Comparison of ENCODE assay signal across 18 cellular contexts in genomic region chr19:38132781-38133180, GRCh38.
DNase-seq lines count a peak whose midpoint lies in the region; ATAC-seq and TF ChIP-seq lines count a peak whose summit lies in the region.
"Had no signal": no experiment of that assay in that cellular context is flagged by ENCODE, and none has a peak within 500 bp of the region (broad histone marks: within the 10 kb centered on the region; RNA-seq: fewer than 3 reads in every experiment).

No MANE protein-coding gene starts in this region.

- POLR2A ChIA-PET in RWPE1 (lab: Yijun Ruan, JAX; ENCODE audit: low non-redundant PET), result no interaction called here
- POLR2A ChIA-PET in activated CD4-positive, alpha-beta T cell treated with anti-CD3 and anti-CD28 coated beads, Interleukin-2, amount 10 ng/mL, durations not matched to agents 7 days and 5 days (lab: Charles Lee), result no interaction called here
- POLR2A ChIA-PET in naive thymus-derived CD8-positive, alpha-beta T cell (lab: Charles Lee), result no interaction called here
- POLR2A ChIA-PET in activated CD4-positive, alpha-beta T cell treated with anti-CD3 and anti-CD28 coated beads for 36 hours (lab: Charles Lee), result no interaction called here

- intact Hi-C loops in natural killer cell (cut with micrococcal nuclease), result no loop called here
- intact Hi-C loops in activated CD4-positive, alpha-beta T cell treated with anti-CD3 and anti-CD28 coated beads for 36 hours (cut with DNase I, micrococcal nuclease), result no loop called here

- no peak overlapping the region for H3K4me3 Mint-ChIP-seq in natural killer cell treated with Interleukin-12 subunit alpha and Interleukin-12 subunit beta and Interleukin-15 and Interleukin-18, amount 100 ng/mL, for 72 hours
- H3K4me3 Mint-ChIP-seq in natural killer cell (no peak overlapping the region), glutamatergic neuron (ENCODE audit: unreplicated experiment) (no peak overlapping the region), type B pancreatic cell (no peak overlapping the region)
- H3K4me3 Mint-ChIP-seq in activated CD4-positive, alpha-beta T cell treated with anti-CD3 and anti-CD28 coated beads, Interleukin-2, amount 10 ng/mL, durations not matched to agents 7 days and 5 days, result no peak overlapping the region
- H3K4me3 Mint-ChIP-seq in naive thymus-derived CD8-positive, alpha-beta T cell, result no peak overlapping the region
- H3K4me3 Mint-ChIP-seq in activated CD4-positive, alpha-beta T cell treated with anti-CD3 and anti-CD28 coated beads for 36 hours, result no peak overlapping the region
- H3K4me3 Mint-ChIP-seq: B cell; CD8-positive, alpha-beta T cell; HFFc6 had no signal

- CTCF ChIA-PET in RWPE1 (lab: Yijun Ruan, JAX), result interaction anchor here (1.3 to 1.4 kb wide), 2 partner anchors 10 to 26 kb away, joined by 5 to 10 read pairs; no protein-coding TSS in a partner anchor
- CTCF ChIA-PET in activated CD4-positive, alpha-beta T cell treated with anti-CD3 and anti-CD28 coated beads, Interleukin-2, amount 10 ng/mL, durations not matched to agents 7 days and 5 days (lab: Charles Lee), result interaction anchor here (0.7 to 2.8 kb wide), 2 partner anchors 10 to 965 kb away, joined by 3 to 7 read pairs; no protein-coding TSS in a partner anchor
- CTCF ChIA-PET in activated CD4-positive, alpha-beta T cell treated with anti-CD3 and anti-CD28 coated beads for 36 hours (lab: Charles Lee), result interaction anchor here (0.8 to 1.2 kb wide), 2 partner anchors 10 to 297 kb away, joined by 3 read pairs; no protein-coding TSS in a partner anchor

- no peaks in the 10 kb centered on the region for H3K9me3 Mint-ChIP-seq in natural killer cell treated with Interleukin-12 subunit alpha and Interleukin-12 subunit beta and Interleukin-15 and Interleukin-18, amount 100 ng/mL, for 72 hours
- H3K9me3 Mint-ChIP-seq in natural killer cell, result no peaks in the 10 kb centered on the region
- H3K9me3 Mint-ChIP-seq in glutamatergic neuron (ENCODE audit: unreplicated experiment), result no peaks in the 10 kb centered on the region
- H3K9me3 Mint-ChIP-seq in type B pancreatic cell, result no peaks in the 10 kb centered on the region
- no peaks in the 10 kb centered on the region for H3K9me3 Mint-ChIP-seq in activated CD4-positive, alpha-beta T cell treated with anti-CD3 and anti-CD28 coated beads, Interleukin-2, amount 10 ng/mL, durations not matched to agents 7 days and 5 days
- no peaks in the 10 kb centered on the region for H3K9me3 Mint-ChIP-seq in naive thymus-derived CD8-positive, alpha-beta T cell
- no peaks in the 10 kb centered on the region for H3K9me3 Mint-ChIP-seq in activated CD4-positive, alpha-beta T cell treated with anti-CD3 and anti-CD28 coated beads for 36 hours (ENCODE audit: low read depth)
- H3K9me3 Mint-ChIP-seq: CD8-positive, alpha-beta T cell; HFFc6 had no signal

- DNase-seq in natural killer cell treated with Interleukin-12 subunit alpha and Interleukin-12 subunit beta and Interleukin-15 and Interleukin-18, amount 100 ng/mL, for 72 hours (ENCODE audit: low spot score), result peak; percentile 59
- DNase-seq in natural killer cell, result no peak
- no peak for DNase-seq in RWPE1 (ENCODE audit: low spot score)
- no peak for DNase-seq in glutamatergic neuron
- DNase-seq in type B pancreatic cell (ENCODE audit: extremely low spot score, unreplicated experiment), result no peak
- no peak for DNase-seq in activated CD4-positive, alpha-beta T cell treated with anti-CD3 and anti-CD28 coated beads, Interleukin-2, amount 10 ng/mL, durations not matched to agents 7 days and 5 days
- no peak for DNase-seq in naive thymus-derived CD8-positive, alpha-beta T cell
- DNase-seq in activated CD4-positive, alpha-beta T cell treated with anti-CD3 and anti-CD28 coated beads for 36 hours, result no peak
- DNase-seq: Calu3; CD8-positive, alpha-beta T cell; DMS79 treated with DMSO at 0.1 percent for 48 hours; GF-D8; HCEC 1CT; HFFc6; IMR-90 had no signal

- no peaks in the 10 kb centered on the region for H3K27me3 Mint-ChIP-seq in natural killer cell treated with Interleukin-12 subunit alpha and Interleukin-12 subunit beta and Interleukin-15 and Interleukin-18, amount 100 ng/mL, for 72 hours
- H3K27me3 Mint-ChIP-seq in natural killer cell (ENCODE audit: low read depth in 2 of 2) (no peaks in the 10 kb centered on the region), glutamatergic neuron (ENCODE audit: unreplicated experiment) (peaks cover 1% of the 10 kb centered on the region), type B pancreatic cell (no peaks in the 10 kb centered on the region)
- no peaks in the 10 kb centered on the region for H3K27me3 Mint-ChIP-seq in activated CD4-positive, alpha-beta T cell treated with anti-CD3 and anti-CD28 coated beads, Interleukin-2, amount 10 ng/mL, durations not matched to agents 7 days and 5 days
- no peaks in the 10 kb centered on the region for H3K27me3 Mint-ChIP-seq in naive thymus-derived CD8-positive, alpha-beta T cell
- H3K27me3 Mint-ChIP-seq in activated CD4-positive, alpha-beta T cell treated with anti-CD3 and anti-CD28 coated beads for 36 hours, result no peaks in the 10 kb centered on the region
- H3K27me3 Mint-ChIP-seq: B cell had no signal

- H3K4me1 Mint-ChIP-seq in natural killer cell treated with Interleukin-12 subunit alpha and Interleukin-12 subunit beta and Interleukin-15 and Interleukin-18, amount 100 ng/mL, for 72 hours (ENCODE audit: low read depth in 2 of 2), result peaks cover 0 to 3% of the 10 kb centered on the region in 2 donors
- no peaks in the 10 kb centered on the region for H3K4me1 Mint-ChIP-seq in natural killer cell
- H3K4me1 Mint-ChIP-seq in glutamatergic neuron (ENCODE audit: low read depth, unreplicated experiment), result peaks cover 3% of the 10 kb centered on the region
- peaks cover 16% of the 10 kb centered on the region for H3K4me1 Mint-ChIP-seq in type B pancreatic cell (ENCODE audit: unreplicated experiment)
- H3K4me1 Mint-ChIP-seq in activated CD4-positive, alpha-beta T cell treated with anti-CD3 and anti-CD28 coated beads, Interleukin-2, amount 10 ng/mL, durations not matched to agents 7 days and 5 days, result peaks cover 3% of the 10 kb centered on the region
- peaks cover 0 to 3% (median 0%) of the 10 kb centered on the region in 4 donors for H3K4me1 Mint-ChIP-seq in naive thymus-derived CD8-positive, alpha-beta T cell
- no peaks in the 10 kb centered on the region for H3K4me1 Mint-ChIP-seq in activated CD4-positive, alpha-beta T cell treated with anti-CD3 and anti-CD28 coated beads for 36 hours
- H3K4me1 Mint-ChIP-seq: B cell had no signal

- peak overlapping the region; percentile 97 for H3K27ac ChIP-seq in RWPE1
- H3K27ac ChIP-seq: BLaER1 treated with 17β-estradiol and CSF1 and Interleukin-3, amounts not matched to agents 10 nM and 100 nM; HL-60 had no signal

- no peak for ATAC-seq in natural killer cell treated with Interleukin-12 subunit alpha and Interleukin-12 subunit beta and Interleukin-15 and Interleukin-18, amount 100 ng/mL, for 72 hours
- ATAC-seq in natural killer cell, result no peak
- ATAC-seq in naive thymus-derived CD8-positive, alpha-beta T cell, result no peak
- no peak for ATAC-seq in activated CD4-positive, alpha-beta T cell treated with anti-CD3 and anti-CD28 coated beads for 36 hours
- ATAC-seq: CD8-positive, alpha-beta T cell had no signal

- no peaks in the 10 kb centered on the region for H3K36me3 Mint-ChIP-seq in natural killer cell treated with Interleukin-12 subunit alpha and Interleukin-12 subunit beta and Interleukin-15 and Interleukin-18, amount 100 ng/mL, for 72 hours
- H3K36me3 Mint-ChIP-seq in natural killer cell, result no peaks in the 10 kb centered on the region
- peaks cover 6% of the 10 kb centered on the region for H3K36me3 Mint-ChIP-seq in glutamatergic neuron (ENCODE audit: unreplicated experiment)
- peaks cover 10% of the 10 kb centered on the region for H3K36me3 Mint-ChIP-seq in type B pancreatic cell
- no peaks in the 10 kb centered on the region for H3K36me3 Mint-ChIP-seq in activated CD4-positive, alpha-beta T cell treated with anti-CD3 and anti-CD28 coated beads, Interleukin-2, amount 10 ng/mL, durations not matched to agents 7 days and 5 days (ENCODE audit: low read depth)
- H3K36me3 Mint-ChIP-seq in naive thymus-derived CD8-positive, alpha-beta T cell, result peaks cover 0 to 21% (median 20%) of the 10 kb centered on the region in 3 donors
- H3K36me3 Mint-ChIP-seq in activated CD4-positive, alpha-beta T cell treated with anti-CD3 and anti-CD28 coated beads for 36 hours (ENCODE audit: low read depth), result peaks cover 2% of the 10 kb centered on the region

- TF ChIP-seq CTCF in natural killer cell (IDR thresholded peaks at IDR 0.05) (no peak), RWPE1 (conservative IDR thresholded peaks at IDR 0.05; ENCODE audit: low read depth) (no peak), glutamatergic neuron (IDR thresholded peaks at IDR 0.05; ENCODE audit: partially characterized antibody, unreplicated experiment) (no peak), type B pancreatic cell (conservative IDR thresholded peaks at IDR 0.05) (no peak)

- no peak overlapping the region for H3K27ac Mint-ChIP-seq in natural killer cell treated with Interleukin-12 subunit alpha and Interleukin-12 subunit beta and Interleukin-15 and Interleukin-18, amount 100 ng/mL, for 72 hours
- no peak overlapping the region for H3K27ac Mint-ChIP-seq in natural killer cell
- peak overlapping the region; percentile 59 for H3K27ac Mint-ChIP-seq in glutamatergic neuron (ENCODE audit: unreplicated experiment)
- H3K27ac Mint-ChIP-seq in type B pancreatic cell, result peak overlapping the region; percentile 7
- H3K27ac Mint-ChIP-seq in activated CD4-positive, alpha-beta T cell treated with anti-CD3 and anti-CD28 coated beads, Interleukin-2, amount 10 ng/mL, durations not matched to agents 7 days and 5 days, result no peak overlapping the region
- no peak overlapping the region for H3K27ac Mint-ChIP-seq in naive thymus-derived CD8-positive, alpha-beta T cell
- H3K27ac Mint-ChIP-seq in activated CD4-positive, alpha-beta T cell treated with anti-CD3 and anti-CD28 coated beads for 36 hours, result no peak overlapping the region
- H3K27ac Mint-ChIP-seq: B cell; CD8-positive, alpha-beta T cell had no signal

Comparison
In these comparisons a context has a peak if more than half of its experiments do, and no peak if none do; other contexts are left out.
1. H3K27ac Mint-ChIP-seq: peak in glutamatergic neuron (single experiment) and type B pancreatic cell (single experiment); none in natural killer cell treated with Interleukin-12 subunit alpha and Interleukin-12 subunit beta and Interleukin-15 and Interleukin-18, amount 100 ng/mL, for 72 hours (0 of 2), natural killer cell (0 of 2), activated CD4-positive, alpha-beta T cell treated with anti-CD3 and anti-CD28 coated beads, Interleukin-2, amount 10 ng/mL, durations not matched to agents 7 days and 5 days (single experiment), naive thymus-derived CD8-positive, alpha-beta T cell (0 of 10) and activated CD4-positive, alpha-beta T cell treated with anti-CD3 and anti-CD28 coated beads for 36 hours (single experiment).